Comparison of ENCODE assay signal across 30 cellular contexts in genomic region chr3:125671461-125672243, GRCh38.
"Had no signal": no experiment of that assay in that cellular context is flagged by ENCODE, and none has a peak within 500 bp of the region (broad histone marks: within the 10 kb centered on the region; RNA-seq: fewer than 3 reads in every experiment).

No MANE protein-coding gene starts in this region.

- H3K27ac Mint-ChIP-seq: activated CD4-positive, alpha-beta memory T cell treated with anti-CD3 and anti-CD28 coated beads, Interleukin-2, amount 10 ng/mL, durations not matched to agents 7 days and 5 days; activated CD4-positive, alpha-beta T cell treated with anti-CD3 and anti-CD28 coated beads, Interleukin-2, amount 10 ng/mL, durations not matched to agents 7 days and 5 days; activated naive CD4-positive, alpha-beta T cell treated with anti-CD3 and anti-CD28 coated beads, Interleukin-2, amount 10 ng/mL, durations not matched to agents 7 days and 5 days; activated naive CD4-positive, alpha-beta T cell treated with anti-CD3 and anti-CD28 coated beads, Interleukin-2, amount 50 U/mL, for 72 hours; activated naive CD8-positive, alpha-beta T cell treated with anti-CD3 and anti-CD28 coated beads, Interleukin-2, amount 10 ng/mL, durations not matched to agents 7 days and 5 days; activated T-cell treated with anti-CD3 and anti-CD28 coated beads, Interleukin-2, amount 50 U/mL, for 24 hours; activated T-cell treated with anti-CD3 and anti-CD28 coated beads, Interleukin-2, amount 50 U/mL, for 72 hours; dendritic cell treated with granulocyte-macrophage colony-stimulating factor and Interleukin-4, amounts not matched to agents 40 ng/mL and 50 ng/mL, for 4 days; WTC11 had no signal

- H3K4me3 ChIP-seq: ascending aorta, breast epithelium, cardiac muscle cell, coronary artery, dorsolateral prefrontal cortex, esophagus muscularis mucosa, gastrocnemius medialis, heart right ventricle had no signal

- H3K27me3 Mint-ChIP-seq: activated T-cell treated with anti-CD3 and anti-CD28 coated beads, Interleukin-2, amount 50 U/mL, for 24 hours had no signal

- H3K9me3 ChIP-seq: ascending aorta, breast epithelium, esophagus muscularis mucosa, gastrocnemius medialis, heart right ventricle had no signal

- H3K9me3 Mint-ChIP-seq: activated CD4-positive, alpha-beta memory T cell treated with anti-CD3 and anti-CD28 coated beads, Interleukin-2, amount 10 ng/mL, durations not matched to agents 7 days and 5 days; activated CD4-positive, alpha-beta T cell treated with anti-CD3 and anti-CD28 coated beads, Interleukin-2, amount 10 ng/mL, durations not matched to agents 7 days and 5 days; activated naive CD4-positive, alpha-beta T cell treated with anti-CD3 and anti-CD28 coated beads, Interleukin-2, amount 10 ng/mL, durations not matched to agents 7 days and 5 days; activated naive CD4-positive, alpha-beta T cell treated with anti-CD3 and anti-CD28 coated beads, Interleukin-2, amount 50 U/mL, for 72 hours; activated naive CD8-positive, alpha-beta T cell treated with anti-CD3 and anti-CD28 coated beads, Interleukin-2, amount 10 ng/mL, durations not matched to agents 7 days and 5 days; activated T-cell treated with anti-CD3 and anti-CD28 coated beads, Interleukin-2, amount 50 U/mL, for 24 hours; activated T-cell treated with anti-CD3 and anti-CD28 coated beads, Interleukin-2, amount 50 U/mL, for 72 hours; dendritic cell treated with granulocyte-macrophage colony-stimulating factor and Interleukin-4, amounts not matched to agents 40 ng/mL and 50 ng/mL, for 4 days had no signal

- H3K27me3 ChIP-seq: ascending aorta, breast epithelium, cardiac muscle cell, dorsolateral prefrontal cortex, esophagus muscularis mucosa, gastrocnemius medialis, heart right ventricle had no signal

- H3K36me3 Mint-ChIP-seq: activated naive CD4-positive, alpha-beta T cell treated with anti-CD3 and anti-CD28 coated beads, Interleukin-2, amount 10 ng/mL, durations not matched to agents 7 days and 5 days; activated naive CD4-positive, alpha-beta T cell treated with anti-CD3 and anti-CD28 coated beads, Interleukin-2, amount 50 U/mL, for 72 hours; activated naive CD8-positive, alpha-beta T cell treated with anti-CD3 and anti-CD28 coated beads, Interleukin-2, amount 10 ng/mL, durations not matched to agents 7 days and 5 days; brain; WTC11 had no signal

- H3K4me3 Mint-ChIP-seq: activated CD4-positive, alpha-beta memory T cell treated with anti-CD3 and anti-CD28 coated beads, Interleukin-2, amount 10 ng/mL, durations not matched to agents 7 days and 5 days; activated CD4-positive, alpha-beta T cell treated with anti-CD3 and anti-CD28 coated beads, Interleukin-2, amount 10 ng/mL, durations not matched to agents 7 days and 5 days; activated naive CD4-positive, alpha-beta T cell treated with anti-CD3 and anti-CD28 coated beads, Interleukin-2, amount 10 ng/mL, durations not matched to agents 7 days and 5 days; activated naive CD8-positive, alpha-beta T cell treated with anti-CD3 and anti-CD28 coated beads, Interleukin-2, amount 10 ng/mL, durations not matched to agents 7 days and 5 days; activated T-cell treated with anti-CD3 and anti-CD28 coated beads, Interleukin-2, amount 50 U/mL, for 24 hours; activated T-cell treated with anti-CD3 and anti-CD28 coated beads, Interleukin-2, amount 50 U/mL, for 72 hours; dendritic cell treated with granulocyte-macrophage colony-stimulating factor and Interleukin-4, amounts not matched to agents 40 ng/mL and 50 ng/mL, for 4 days; WTC11 had no signal

- DNase-seq: activated CD4-positive, alpha-beta memory T cell treated with anti-CD3 and anti-CD28 coated beads, Interleukin-2, amount 10 ng/mL, durations not matched to agents 7 days and 5 days; activated CD4-positive, alpha-beta T cell treated with anti-CD3 and anti-CD28 coated beads for 1 hour; activated CD4-positive, alpha-beta T cell treated with anti-CD3 and anti-CD28 coated beads for 4 hours; activated CD4-positive, alpha-beta T cell treated with anti-CD3 and anti-CD28 coated beads, Interleukin-2, amount 10 ng/mL, durations not matched to agents 7 days and 5 days; activated CD4-positive, alpha-beta T cell treated with anti-CD3 and anti-CD28 coated beads, Interleukin-2, amount 50 U/mL, for 4 hours; activated CD8-positive, alpha-beta memory T cell treated with anti-CD3 and anti-CD28 coated beads, Interleukin-2, amount 50 U/mL, for 48 hours; activated gamma-delta T cell; activated naive CD4-positive, alpha-beta T cell; activated naive CD4-positive, alpha-beta T cell treated with anti-CD3 and anti-CD28 coated beads, Interleukin-2, amount 10 ng/mL, durations not matched to agents 7 days and 5 days; activated naive CD8-positive, alpha-beta T cell treated with anti-CD3 and anti-CD28 coated beads, Interleukin-2, amount 10 ng/mL, durations not matched to agents 7 days and 5 days; activated T-cell treated with anti-CD3 and anti-CD28 coated beads for 4 hours; activated T-cell treated with anti-CD3 and anti-CD28 coated beads, Interleukin-2, amount 50 U/mL, for 24 hours; activated T-cell treated with anti-CD3 and anti-CD28 coated beads, Interleukin-2, amount 50 U/mL, for 72 hours; central memory CD4-positive, alpha-beta T cell; dorsolateral prefrontal cortex; effector memory CD4-positive, alpha-beta T cell; foreskin keratinocyte; gastrocnemius medialis; glutamatergic neuron; heart right ventricle had no signal

- H3K4me1 ChIP-seq: ascending aorta, breast epithelium, foreskin keratinocyte, gastrocnemius medialis, heart right ventricle had no signal

- H3K36me3 ChIP-seq: ascending aorta, breast epithelium, cardiac muscle cell, esophagus muscularis mucosa, gastrocnemius medialis, heart right ventricle had no signal

- ATAC-seq: activated naive CD4-positive, alpha-beta T cell treated with anti-CD3 and anti-CD28 coated beads, Interleukin-2, amount 50 U/mL, for 72 hours; activated T-cell treated with anti-CD3 and anti-CD28 coated beads, Interleukin-2, amount 50 U/mL, for 72 hours; foreskin keratinocyte; gastrocnemius medialis; WTC11 had no signal

- H3K27ac ChIP-seq: ascending aorta, breast epithelium, cardiac muscle cell, coronary artery, dorsolateral prefrontal cortex, esophagus muscularis mucosa, foreskin keratinocyte, gastrocnemius medialis, heart right ventricle, VCaP had no signal

- H3K4me1 Mint-ChIP-seq: activated CD4-positive, alpha-beta memory T cell treated with anti-CD3 and anti-CD28 coated beads, Interleukin-2, amount 10 ng/mL, durations not matched to agents 7 days and 5 days; activated CD4-positive, alpha-beta T cell treated with anti-CD3 and anti-CD28 coated beads, Interleukin-2, amount 10 ng/mL, durations not matched to agents 7 days and 5 days; activated naive CD4-positive, alpha-beta T cell treated with anti-CD3 and anti-CD28 coated beads, Interleukin-2, amount 10 ng/mL, durations not matched to agents 7 days and 5 days; activated naive CD8-positive, alpha-beta T cell treated with anti-CD3 and anti-CD28 coated beads, Interleukin-2, amount 10 ng/mL, durations not matched to agents 7 days and 5 days had no signal
